Comparison of ENCODE assay signal across 9 cellular contexts in genomic region chr6:163180874-163181541, GRCh38.
A peak's percentile ranks its signal among the peaks of the same experiment; 100 is the strongest.
DNase-seq lines count a peak whose midpoint lies in the region; ATAC-seq, FAIRE-seq and TF ChIP-seq lines count a peak whose summit lies in the region.
"Had no signal": no experiment of that assay in that cellular context is flagged by ENCODE, and none has a peak within 500 bp of the region (broad histone marks: within the 10 kb centered on the region; RNA-seq: fewer than 3 reads in every experiment).

No MANE protein-coding gene starts in this region.

- no peaks in the 10 kb centered on the region for H3K4me1 ChIP-seq in effector memory CD4-positive, alpha-beta T cell (ENCODE audit: control insufficient read depth, insufficient read depth, low read length, poor library complexity, severe bottlenecking)

- DNase-seq in GM13977 (ENCODE audit: low spot score), result peak; percentile 38
- peak; percentile 22 for DNase-seq in NCI-H82 treated with DMSO at 0.1 percent for 48 hours (lab: John Stamatoyannopoulos, UW; ENCODE audit: unreplicated experiment)
- DNase-seq in dermis blood vessel endothelial cell, result peak; percentile 88
- DNase-seq in lower leg skin (ENCODE audit: low spot score in 2 of 2), result peak; percentile 50 to 90
- DNase-seq in urothelium cell line (ENCODE audit: low spot score), result peak; percentile 42
- no peak for DNase-seq in effector memory CD4-positive, alpha-beta T cell
- DNase-seq in NCI-H2196 (lab: John Stamatoyannopoulos, UW; ENCODE audit: unreplicated experiment), result no peak

- H3K27ac ChIP-seq in effector memory CD4-positive, alpha-beta T cell (ENCODE audit: insufficient read depth, low read length, poor library complexity, severe bottlenecking), result no peak overlapping the region
- H3K27ac ChIP-seq: SK-N-MC had no signal

- intact Hi-C loops in lower leg skin (cut with DNase I; ENCODE audit: low total_unique reads), result no loop called here

- 46 to 49% methylated on average over 17 of the region's 17 CpGs for WGBS in lower leg skin, 2 donors

- in situ Hi-C loops in GM13977 (cut with MboI; ENCODE audit: low pct_unique_long_range_greater_than_20kb, low sequenced_read_pairs, unreplicated experiment), result no loop called here

- no peaks in the 10 kb centered on the region for H3K9me3 ChIP-seq in effector memory CD4-positive, alpha-beta T cell (ENCODE audit: control insufficient read depth, low read length)

- H3K36me3 ChIP-seq in effector memory CD4-positive, alpha-beta T cell (ENCODE audit: control insufficient read depth, insufficient read depth, low read length), result no peaks in the 10 kb centered on the region

- TF ChIP-seq CTCF in GM13977 (IDR thresholded peaks at IDR 0.05; ENCODE audit: extremely low read depth, insufficient read depth, missing control alignments) (peak; percentile 50), lower leg skin (IDR thresholded peaks at IDR 0.05) (peak in 1 of 3 donors; percentile 57)

- H3K27me3 ChIP-seq in effector memory CD4-positive, alpha-beta T cell (replicated peaks; ENCODE audit: control insufficient read depth, insufficient read depth, low read length, poor library complexity, severe bottlenecking), result no peaks in the 10 kb centered on the region

- no peak for TF ChIP-seq POLR2A in lower leg skin (IDR thresholded peaks at IDR 0.05)

- no peak overlapping the region for H3K4me3 ChIP-seq in lower leg skin (ENCODE audit: low read depth, poor library complexity, severe bottlenecking)
- no peak overlapping the region for H3K4me3 ChIP-seq in effector memory CD4-positive, alpha-beta T cell (ENCODE audit: insufficient read depth, low read depth, low read length, poor library complexity, severe bottlenecking)
- H3K4me3 ChIP-seq: SK-N-MC had no signal

- no peak for FAIRE-seq in urothelium cell line (lab: Jason Lieb, UNC)

- ATAC-seq in HG03095 (IDR thresholded peaks at IDR 0.05; ENCODE audit: unreplicated experiment), result no peak

Comparison
In these comparisons a context has a peak if more than half of its experiments do, and no peak if none do; other contexts are left out.
1. DNase-seq: peak in GM13977 (single experiment), NCI-H82 treated with DMSO at 0.1 percent for 48 hours (single experiment), dermis blood vessel endothelial cell (single experiment), lower leg skin (2 of 2) and urothelium cell line (single experiment); none in effector memory CD4-positive, alpha-beta T cell (0 of 3) and NCI-H2196 (single experiment).